In genomic region chr15:19987389-19988048, GRCh38 we compare ENCODE assay signal across 13 cellular contexts.
DNase-seq lines count a peak whose midpoint lies in the region; ATAC-seq, FAIRE-seq and TF ChIP-seq lines count a peak whose summit lies in the region.
"Had no signal": no experiment of that assay in that cellular context is flagged by ENCODE, and none has a peak within 500 bp of the region (broad histone marks: within the 10 kb centered on the region; RNA-seq: fewer than 3 reads in every experiment).

No MANE protein-coding gene starts in this region.

- no peak overlapping the region for H4K8ac ChIP-seq in H1 (ENCODE audit: extremely low read depth, insufficient read depth, low read length)

- H3K9me3 ChIP-seq in H1 (ENCODE audit: insufficient read depth in 2 of 2, low read depth in 1 of 2, low read length in 1 of 2): peaks cover 65 to 70% of the 10 kb centered on the region in 2 experiments
- H3K9me3 ChIP-seq: upper lobe of right lung had no signal

- no peak overlapping the region for H3K27ac Mint-ChIP-seq in activated CD4-positive, alpha-beta T cell treated with anti-CD3 and anti-CD28 coated beads for 36 hours

- H3K36me3 Mint-ChIP-seq in activated CD4-positive, alpha-beta T cell treated with anti-CD3 and anti-CD28 coated beads for 36 hours (ENCODE audit: low read depth): no peaks in the 10 kb centered on the region

- H4K5ac ChIP-seq in H1 (ENCODE audit: insufficient read length, low read depth, low read length): no peak overlapping the region

- H4K91ac ChIP-seq in H1 (replicated peaks; ENCODE audit: insufficient read length, low read length): no peak overlapping the region

- no peak overlapping the region for H3K56ac ChIP-seq in H1 (replicated peaks; ENCODE audit: insufficient read length, low read depth, low read length)

- H3K14ac ChIP-seq in H1 (ENCODE audit: insufficient read length): no peak overlapping the region

- TF ChIP-seq POLR2A in H1 (IDR thresholded peaks at IDR 0.05; ENCODE audit: control extremely low read depth in 1 of 2, low read depth in 2 of 2, low read length in 2 of 2): no peak
- no peak for TF ChIP-seq POLR2A in GM12891 (IDR thresholded peaks at IDR 0.05; ENCODE audit: low read depth, low read length)

- no peak overlapping the region for H3K4me2 ChIP-seq in H1 (ENCODE audit: insufficient read depth in 1 of 2, low read depth in 2 of 2, low read length in 2 of 2)

- FAIRE-seq in H1 (lab: Jason Lieb, UNC): no peak
- FAIRE-seq in GM12891 (lab: Jason Lieb, UNC): no peak
- FAIRE-seq: endometrium had no signal

- H4K20me1 ChIP-seq in H1 (replicated peaks in 1 of 2; ENCODE audit: control insufficient read depth in 1 of 2, insufficient read depth in 2 of 2, low read length in 2 of 2): no peaks in the 10 kb centered on the region

- no peaks in the 10 kb centered on the region for H3K27me3 Mint-ChIP-seq in activated CD4-positive, alpha-beta T cell treated with anti-CD3 and anti-CD28 coated beads for 36 hours

- H3K9ac ChIP-seq in H1 (replicated peaks in 1 of 4; ENCODE audit: extremely low read depth in 1 of 4, low read depth in 3 of 4, low read length in 3 of 4): no peak overlapping the region

- TF ChIP-seq EP300 in H1 (IDR thresholded peaks at IDR 0.05; ENCODE audit: borderline replicate concordance in 1 of 2, low read depth in 2 of 2, low read length in 2 of 2): no peak

- no peaks in the 10 kb centered on the region for H3K79me1 ChIP-seq in H1 (ENCODE audit: low read depth, low read length)

- H3K18ac ChIP-seq in H1 (ENCODE audit: extremely low read depth, low read length): no peak overlapping the region

- no peak for ATAC-seq in activated CD4-positive, alpha-beta T cell treated with anti-CD3 and anti-CD28 coated beads for 36 hours
- no peak for ATAC-seq in GM21360 (IDR thresholded peaks at IDR 0.05; ENCODE audit: unreplicated experiment)
- ATAC-seq: left cardiac atrium, upper lobe of right lung had no signal

- 70% methylated on average over 13 of the region's 13 CpGs; no CpG with 5 or more reads in 1 of the 2 experiments for WGBS in H1 (ENCODE audit: extremely low coverage in 1 of 2, insufficient coverage in 1 of 2, insufficient read length in 1 of 2, insufficient replicate concordance in 2 of 2, low coverage in 1 of 2, low lambda C conversion rate in 2 of 2, missing lambda C conversion rate in 1 of 2), 2 experiments

- peak in 2 of 3 experiments; percentile 28 to 30; a peak in 2 of 4 replicates for TF ChIP-seq CTCF in H1 (IDR thresholded peaks at IDR 0.05; ENCODE audit: control extremely low read depth in 1 of 3, insufficient read depth in 1 of 3, low read depth in 1 of 3, low read length in 3 of 3)

- H2BK120ac ChIP-seq in H1 (replicated peaks; ENCODE audit: low read depth, low read length): no peak overlapping the region

- H3K4me3 Mint-ChIP-seq in activated CD4-positive, alpha-beta T cell treated with anti-CD3 and anti-CD28 coated beads for 36 hours: no peak overlapping the region

- no peak overlapping the region for H2BK20ac ChIP-seq in H1 (ENCODE audit: low read length)

- H2BK5ac ChIP-seq in H1 (ENCODE audit: low read depth, low read length): no peak overlapping the region

- H3K79me2 ChIP-seq in H1 (ENCODE audit: control insufficient read depth in 1 of 2, insufficient read depth in 2 of 2, low read length in 2 of 2): no peaks in the 10 kb centered on the region

- no peaks in the 10 kb centered on the region for H3K23me2 ChIP-seq in H1 (ENCODE audit: low read depth, low read length)

- no peak overlapping the region for H3K27ac ChIP-seq in H1 (ENCODE audit: low read depth, low read length)
- H3K27ac ChIP-seq: upper lobe of right lung had no signal

- H3K36me3 ChIP-seq in H7 (replicated peaks; ENCODE audit: control insufficient read depth, insufficient read depth, low read length) (no peaks in the 10 kb centered on the region), H1 (ENCODE audit: control insufficient read depth in 2 of 4, insufficient read depth in 4 of 4, low read length in 3 of 4) (no peaks in the 10 kb centered on the region)
- H3K36me3 ChIP-seq: upper lobe of right lung had no signal

- H3K4me3 ChIP-seq in H7 (ENCODE audit: insufficient read depth, low read depth, low read length): no peak overlapping the region
- no peak overlapping the region for H3K4me3 ChIP-seq in H1 (ENCODE audit: extremely low read depth in 1 of 4, insufficient read depth in 2 of 4, low read depth in 3 of 4, low read length in 4 of 4)
- H3K4me3 ChIP-seq: upper lobe of right lung had no signal

- H3K9me3 Mint-ChIP-seq in activated CD4-positive, alpha-beta T cell treated with anti-CD3 and anti-CD28 coated beads for 36 hours (ENCODE audit: low read depth): peaks cover 16% of the 10 kb centered on the region

- no peak overlapping the region for H2BK15ac ChIP-seq in H1 (ENCODE audit: low read length)

- H2BK12ac ChIP-seq in H1 (ENCODE audit: low read depth, low read length): no peak overlapping the region

- intact Hi-C loops in activated CD4-positive, alpha-beta T cell treated with anti-CD3 and anti-CD28 coated beads for 36 hours (cut with DNase I, micrococcal nuclease): loop anchor here in 1 of 2 experiments (5.0 kb wide), 1 partner anchor 35 kb away; no protein-coding TSS in a partner anchor

- H2AK5ac ChIP-seq in H1 (ENCODE audit: low read depth, low read length): no peak overlapping the region

- POLR2A ChIA-PET in activated CD4-positive, alpha-beta T cell treated with anti-CD3 and anti-CD28 coated beads for 36 hours (lab: Charles Lee): no interaction called here
- POLR2A ChIA-PET in H1 (lab: Charles Lee; ENCODE audit: partially characterized antibody): no interaction called here

- H3K4ac ChIP-seq in H1 (replicated peaks; ENCODE audit: insufficient read length, low read depth, low read length): no peak overlapping the region

- CTCF ChIA-PET in activated CD4-positive, alpha-beta T cell treated with anti-CD3 and anti-CD28 coated beads for 36 hours (lab: Charles Lee): no interaction called here
- CTCF ChIA-PET in H1 (lab: Charles Lee; ENCODE audit: partially characterized antibody): interaction anchor here (0.7 kb wide), 1 partner anchor 18 kb away, joined by 3 read pairs; no protein-coding TSS in a partner anchor

- peak; percentile 44 for DNase-seq in activated CD4-positive, alpha-beta T cell treated with anti-CD3 and anti-CD28 coated beads for 36 hours
- DNase-seq in activated CD4-positive, alpha-beta T cell treated with anti-CD3 and anti-CD28 coated beads for 4 hours: no peak
- peak; percentile 16 for DNase-seq in H7
- DNase-seq in NCI-H82 (lab: John Stamatoyannopoulos, UW): peak; percentile 71
- peak in 1 of 2 experiments; percentile 47 for DNase-seq in H1 (ENCODE audit: low read depth in 1 of 2, low spot score in 2 of 2)
- no peak for DNase-seq in NCI-H2029 (lab: John Stamatoyannopoulos, UW)
- DNase-seq in GM12891 (ENCODE audit: insufficient read length, low spot score): no peak
- DNase-seq: left cardiac atrium, NCI-H2081, SHP77 treated with DMSO at 0.1 percent for 48 hours, upper lobe of right lung had no signal

- no peak overlapping the region for H3K23ac ChIP-seq in H1 (ENCODE audit: insufficient read length)

- peak; percentile 40 to 42 for TF ChIP-seq RAD21 in H1 (IDR thresholded peaks at IDR 0.05 in 1 of 2, conservative IDR thresholded peaks at IDR 0.05 in 1 of 2; ENCODE audit: low read depth in 2 of 2, low read length in 2 of 2)

- H3K27me3 ChIP-seq in H7 (ENCODE audit: control insufficient read depth, insufficient read depth, low read length) (no peaks in the 10 kb centered on the region), H1 (replicated peaks in 1 of 4; ENCODE audit: control insufficient read depth in 3 of 4, extremely low read depth in 1 of 4, insufficient read depth in 3 of 4, low read length in 3 of 4) (no peaks in the 10 kb centered on the region)
- H3K27me3 ChIP-seq: upper lobe of right lung had no signal

- no peak overlapping the region for H2AFZ ChIP-seq in H1 (ENCODE audit: low read length)

- no peaks in the 10 kb centered on the region for H3K4me1 Mint-ChIP-seq in activated CD4-positive, alpha-beta T cell treated with anti-CD3 and anti-CD28 coated beads for 36 hours

- H3K4me1 ChIP-seq in H1 (replicated peaks in 1 of 4; ENCODE audit: control insufficient read depth in 3 of 4, insufficient read depth in 4 of 4, low read length in 3 of 4): no peaks in the 10 kb centered on the region
- H3K4me1 ChIP-seq: upper lobe of right lung had no signal

TF ChIP-seq in H1, 55 proteins besides CTCF, POLR2A, EP300 and RAD21 (continues in another document):
- TF ChIP-seq SP4 (IDR thresholded peaks at IDR 0.05; ENCODE audit: low read length) (no peak), KDM5A (IDR thresholded peaks at IDR 0.05; ENCODE audit: low read length) (no peak), NRF1 (IDR thresholded peaks at IDR 0.05; ENCODE audit: low read depth, low read length) (no peak), TAF7 (optimal IDR thresholded peaks at IDR 0.05; ENCODE audit: borderline replicate concordance, low read depth, low read length) (no peak), USF2 (IDR thresholded peaks at IDR 0.05; ENCODE audit: low read length) (no peak)

TF ChIP-seq in GM12891, 5 proteins besides CTCF, POLR2A, EP300 and RAD21:
- TF ChIP-seq PAX5 (IDR thresholded peaks at IDR 0.05; ENCODE audit: insufficient read depth, low read length, severe bottlenecking) (no peak), POLR2AphosphoS5 (IDR thresholded peaks at IDR 0.05; ENCODE audit: low read depth, low read length) (no peak), TAF1 (IDR thresholded peaks at IDR 0.05; ENCODE audit: low read depth, low read length) (no peak), SPI1 (IDR thresholded peaks at IDR 0.05; ENCODE audit: low read depth, low read length) (no peak)
TF ChIP-seq in GM12891: peak in this region for 0.

Comparison
In these comparisons a context has a peak if more than half of its experiments do, and no peak if none do; other contexts are left out.
1. DNase-seq: peak in activated CD4-positive, alpha-beta T cell treated with anti-CD3 and anti-CD28 coated beads for 36 hours (single experiment), H7 (single experiment) and NCI-H82 (single experiment); none in activated CD4-positive, alpha-beta T cell treated with anti-CD3 and anti-CD28 coated beads for 4 hours (0 of 2), NCI-H2029 (single experiment) and GM12891 (single experiment).